In genomic region chr18:6751207-6751606, GRCh38 we compare ENCODE assay signal across 22 cellular contexts. TPM values are rescaled to one million over a fixed set of nuclear protein-coding genes. Genes with fewer than 3 reads are reported as not detected.
DNase-seq lines count a peak whose midpoint lies in the region; ATAC-seq and TF ChIP-seq lines count a peak whose summit lies in the region.
"Had no signal": no experiment of that assay in that cellular context is flagged by ENCODE, and none has a peak within 500 bp of the region (broad histone marks: within the 10 kb centered on the region; RNA-seq: fewer than 3 reads in every experiment).

No MANE protein-coding gene starts in this region.

- peaks cover 16% of the 10 kb centered on the region for H3K4me1 Mint-ChIP-seq in neural crest cell
- H3K4me1 Mint-ChIP-seq in type B pancreatic cell (ENCODE audit: unreplicated experiment): peaks cover 25% of the 10 kb centered on the region
- no peaks in the 10 kb centered on the region for H3K4me1 Mint-ChIP-seq in CD8-positive, alpha-beta memory T cell
- H3K4me1 Mint-ChIP-seq in natural killer cell treated with Interleukin-12 subunit alpha and Interleukin-12 subunit beta and Interleukin-15 and Interleukin-18, amount 100 ng/mL, for 72 hours (ENCODE audit: low read depth in 2 of 2): no peaks in the 10 kb centered on the region
- H3K4me1 Mint-ChIP-seq: memory B cell had no signal

- no peak for ATAC-seq in natural killer cell treated with Interleukin-12 subunit alpha and Interleukin-12 subunit beta and Interleukin-15 and Interleukin-18, amount 100 ng/mL, for 72 hours
- ATAC-seq: PC-3 had no signal

- 65 to 79% methylated on average over 2 of the region's 2 CpGs for WGBS in esophagus squamous epithelium, 2 donors

- H3K27me3 Mint-ChIP-seq in neural crest cell (ENCODE audit: low read depth): no peaks in the 10 kb centered on the region
- no peaks in the 10 kb centered on the region for H3K27me3 Mint-ChIP-seq in type B pancreatic cell
- no peaks in the 10 kb centered on the region for H3K27me3 Mint-ChIP-seq in CD8-positive, alpha-beta memory T cell
- H3K27me3 Mint-ChIP-seq in natural killer cell treated with Interleukin-12 subunit alpha and Interleukin-12 subunit beta and Interleukin-15 and Interleukin-18, amount 100 ng/mL, for 72 hours: no peaks in the 10 kb centered on the region
- H3K27me3 Mint-ChIP-seq: memory B cell had no signal

- H3K4me1 ChIP-seq in adipocyte (ENCODE audit: control insufficient read depth, insufficient read depth, low read length) (peaks cover 42% of the 10 kb centered on the region), esophagus squamous epithelium (peaks cover 0 to 17% (median 3%) of the 10 kb centered on the region in 3 donors)
- H3K4me1 ChIP-seq in CD8-positive, alpha-beta memory T cell (ENCODE audit: insufficient read depth, low read length): no peaks in the 10 kb centered on the region

- H3K4me3 Mint-ChIP-seq in neural crest cell: peak overlapping the region; percentile 5
- peak overlapping the region; percentile 12 for H3K4me3 Mint-ChIP-seq in type B pancreatic cell
- no peak overlapping the region for H3K4me3 Mint-ChIP-seq in CD8-positive, alpha-beta memory T cell
- H3K4me3 Mint-ChIP-seq in natural killer cell treated with Interleukin-12 subunit alpha and Interleukin-12 subunit beta and Interleukin-15 and Interleukin-18, amount 100 ng/mL, for 72 hours: no peak overlapping the region
- H3K4me3 Mint-ChIP-seq: activated naive CD8-positive, alpha-beta T cell; activated T-helper 1 cell treated with anti-CD3 and anti-CD28 coated beads, Interleukin-12 subunit alpha, Interleukin-12 subunit beta, Interleukin-2, Interleukin-4 antibody, amounts not matched to agents 30 ng/mL and 10 ng/mL and 1 ng/mL, durations not matched to agents 14 hours and 24 hours and 36 hours; memory B cell had no signal

- H3K36me3 ChIP-seq in adipocyte (ENCODE audit: control insufficient read depth, insufficient read depth, low read length, severe bottlenecking): no peaks in the 10 kb centered on the region
- H3K36me3 ChIP-seq in esophagus squamous epithelium: no peaks in the 10 kb centered on the region
- H3K36me3 ChIP-seq in CD8-positive, alpha-beta memory T cell (ENCODE audit: insufficient read depth, low read length): no peaks in the 10 kb centered on the region

- H3K9ac ChIP-seq in adipocyte (ENCODE audit: low read length): peak overlapping the region; percentile 33

- H3K9me3 Mint-ChIP-seq in neural crest cell (peaks cover 9% of the 10 kb centered on the region), type B pancreatic cell (no peaks in the 10 kb centered on the region)
- peaks cover 3 to 14% (median 7%) of the 10 kb centered on the region in 5 donors for H3K9me3 Mint-ChIP-seq in CD8-positive, alpha-beta memory T cell
- H3K9me3 Mint-ChIP-seq in natural killer cell treated with Interleukin-12 subunit alpha and Interleukin-12 subunit beta and Interleukin-15 and Interleukin-18, amount 100 ng/mL, for 72 hours: peaks cover 4% of the 10 kb centered on the region

- peak overlapping the region in 3 of 4 donors; percentile 11 to 73 (median 54) for H3K27ac ChIP-seq in esophagus squamous epithelium
- H3K27ac ChIP-seq in CD8-positive, alpha-beta memory T cell (ENCODE audit: low read depth, low read length): no peak overlapping the region
- H3K27ac ChIP-seq: coronary artery had no signal

- POLR2A ChIA-PET in CD8-positive, alpha-beta memory T cell (lab: Charles Lee): no interaction called here

- H3K9me3 ChIP-seq in adipocyte (ENCODE audit: control insufficient read depth, low read length) (peaks cover 9% of the 10 kb centered on the region), esophagus squamous epithelium (no peaks in the 10 kb centered on the region)
- no peaks in the 10 kb centered on the region for H3K9me3 ChIP-seq in CD8-positive, alpha-beta memory T cell (ENCODE audit: low read length)

- no peak overlapping the region for H3K4me3 ChIP-seq in adipocyte (ENCODE audit: low read length)
- H3K4me3 ChIP-seq in esophagus squamous epithelium: no peak overlapping the region
- no peak overlapping the region for H3K4me3 ChIP-seq in CD8-positive, alpha-beta memory T cell (ENCODE audit: low read length)
- H3K4me3 ChIP-seq: coronary artery had no signal

- TF ChIP-seq CTCF in esophagus squamous epithelium (IDR thresholded peaks at IDR 0.05) (no peak), neural crest cell (conservative IDR thresholded peaks at IDR 0.05) (no peak), type B pancreatic cell (conservative IDR thresholded peaks at IDR 0.05) (no peak)

- TF ChIP-seq POLR2A in esophagus squamous epithelium (IDR thresholded peaks at IDR 0.05): no peak

- intact Hi-C loops in esophagus squamous epithelium (cut with DNase I): no loop called here

- H3K36me3 Mint-ChIP-seq in neural crest cell (ENCODE audit: low read depth) (peaks cover 5% of the 10 kb centered on the region), type B pancreatic cell (peaks cover 22% of the 10 kb centered on the region)
- peaks cover 0 to 2% (median 0%) of the 10 kb centered on the region in 3 donors for H3K36me3 Mint-ChIP-seq in CD8-positive, alpha-beta memory T cell
- H3K36me3 Mint-ChIP-seq in natural killer cell treated with Interleukin-12 subunit alpha and Interleukin-12 subunit beta and Interleukin-15 and Interleukin-18, amount 100 ng/mL, for 72 hours: peaks cover 12% of the 10 kb centered on the region
- H3K36me3 Mint-ChIP-seq: activated naive CD8-positive, alpha-beta T cell; memory B cell had no signal

- H3K27ac Mint-ChIP-seq in neural crest cell (ENCODE audit: unreplicated experiment): peak overlapping the region; percentile 59
- peak overlapping the region; percentile 75 for H3K27ac Mint-ChIP-seq in type B pancreatic cell
- no peak overlapping the region for H3K27ac Mint-ChIP-seq in CD8-positive, alpha-beta memory T cell
- no peak overlapping the region for H3K27ac Mint-ChIP-seq in natural killer cell treated with Interleukin-12 subunit alpha and Interleukin-12 subunit beta and Interleukin-15 and Interleukin-18, amount 100 ng/mL, for 72 hours
- H3K27ac Mint-ChIP-seq: activated naive CD8-positive, alpha-beta T cell; activated T-helper 1 cell treated with anti-CD3 and anti-CD28 coated beads, Interleukin-12 subunit alpha, Interleukin-12 subunit beta, Interleukin-2, Interleukin-4 antibody, amounts not matched to agents 30 ng/mL and 10 ng/mL and 1 ng/mL, durations not matched to agents 14 hours and 24 hours and 36 hours; memory B cell had no signal

- DNase-seq in adipocyte (ENCODE audit: low read depth) (no peak), esophagus squamous epithelium (lab: John Stamatoyannopoulos, UW) (no peak), neural crest cell (ENCODE audit: low read depth, low spot score) (no peak), type B pancreatic cell (ENCODE audit: extremely low spot score, unreplicated experiment) (no peak), NCI-H187 treated with DMSO at 0.1 percent for 48 hours (lab: John Stamatoyannopoulos, UW) (no peak)
- no peak for DNase-seq in CD8-positive, alpha-beta memory T cell
- no peak for DNase-seq in natural killer cell treated with Interleukin-12 subunit alpha and Interleukin-12 subunit beta and Interleukin-15 and Interleukin-18, amount 100 ng/mL, for 72 hours (ENCODE audit: low spot score)
- DNase-seq: DMS 273 treated with DMSO at 0.1 percent for 48 hours; GDM1; KBM-7; NCI-H1694; NCI-H2227 treated with DMSO at 0.1 percent for 48 hours; NCI-H774; PC-3; retina; SIG-M5; stimulated activated CD4-positive, alpha-beta T cell treated with anti-CD3 and anti-CD28 coated beads, Interleukin-15, amount 100 ng/mL, for 24 hours had no signal

- CTCF ChIA-PET in CD8-positive, alpha-beta memory T cell (lab: Charles Lee): no interaction called here

- no peaks in the 10 kb centered on the region for H3K27me3 ChIP-seq in adipocyte (replicated peaks; ENCODE audit: control insufficient read depth, insufficient read depth, low read length)
- H3K27me3 ChIP-seq in esophagus squamous epithelium: no peaks in the 10 kb centered on the region
- no peaks in the 10 kb centered on the region for H3K27me3 ChIP-seq in CD8-positive, alpha-beta memory T cell (ENCODE audit: insufficient read depth, low read length, poor library complexity, severe bottlenecking)

RNA-seq across cellular contexts. Expression of gene ARHGAP28, which starts 21.7 kb away (rescaled TPM):
- 1 to 10 TPM; 1.2 to 4.8 (median 3.4) TPM for total RNA-seq in esophagus squamous epithelium
- 20.2 and 22.5 TPM in 2 replicates for total RNA-seq in neural crest cell
- total RNA-seq in type B pancreatic cell (ENCODE audit: low replicate concordance): 17.6 and 104 TPM in 2 replicates
- total RNA-seq in CD8-positive, alpha-beta memory T cell: not detected
- polyA plus RNA-seq in CD8-positive, alpha-beta memory T cell: not detected
- total RNA-seq in natural killer cell treated with Interleukin-12 subunit alpha and Interleukin-12 subunit beta and Interleukin-15 and Interleukin-18, amount 100 ng/mL, for 72 hours: not detected
- total RNA-seq: activated CD8-positive, alpha-beta memory T cell treated with anti-CD3 and anti-CD28 coated beads for 36 hours; activated T-helper 1 cell treated with anti-CD3 and anti-CD28 coated beads, Interleukin-12 subunit alpha, Interleukin-12 subunit beta, Interleukin-2, Interleukin-4 antibody, amounts not matched to agents 30 ng/mL and 10 ng/mL and 1 ng/mL, durations not matched to agents 14 hours and 24 hours and 36 hours had no signal

Comparison
In these comparisons a context has a peak if more than half of its experiments do, and no peak if none do; other contexts are left out.
1. H3K27ac Mint-ChIP-seq: peak in neural crest cell (single experiment) and type B pancreatic cell (single experiment); none in CD8-positive, alpha-beta memory T cell (0 of 8) and natural killer cell treated with Interleukin-12 subunit alpha and Interleukin-12 subunit beta and Interleukin-15 and Interleukin-18, amount 100 ng/mL, for 72 hours (0 of 2).
2. H3K4me3 Mint-ChIP-seq: peak in neural crest cell (single experiment) and type B pancreatic cell (single experiment); none in CD8-positive, alpha-beta memory T cell (0 of 7) and natural killer cell treated with Interleukin-12 subunit alpha and Interleukin-12 subunit beta and Interleukin-15 and Interleukin-18, amount 100 ng/mL, for 72 hours (single experiment).